ENCODE assay signal across 10 cellular contexts in genomic region chr6:29617782-29618557, GRCh38. TPM values are rescaled to one million over a fixed set of nuclear protein-coding genes. Genes with fewer than 3 reads are reported as not detected.
DNase-seq lines count a peak whose midpoint lies in the region; ATAC-seq, FAIRE-seq and TF ChIP-seq lines count a peak whose summit lies in the region.
"Had no signal": no experiment of that assay in that cellular context is flagged by ENCODE, and none has a peak within 500 bp of the region (broad histone marks: within the 10 kb centered on the region; RNA-seq: fewer than 3 reads in every experiment).

No MANE protein-coding gene starts in this region.

- no peak overlapping the region for H3K27ac Mint-ChIP-seq in neural progenitor cell

- POLR2A ChIA-PET in GM12878 (lab: Charles Lee) = no interaction called here

- H3K4me2 ChIP-seq in Karpas-422 (ENCODE audit: low read depth, low read length, poor library complexity, severe bottlenecking) = no peak overlapping the region
- no peak overlapping the region for H3K4me2 ChIP-seq in GM12878 (ENCODE audit: control insufficient read depth, insufficient read depth)
- H3K4me2 ChIP-seq in neural progenitor cell = no peak overlapping the region

- WGBS in GM12878 (ENCODE audit: insufficient coverage, insufficient replicate concordance, low lambda C conversion rate, missing lambda C conversion rate) = 70% methylated on average over 8 of the region's 8 CpGs

- H4K20me1 ChIP-seq in Karpas-422 (ENCODE audit: insufficient read depth, low read depth, low read length) (no peaks in the 10 kb centered on the region), GM12878 (ENCODE audit: control insufficient read depth, insufficient read depth) (no peaks in the 10 kb centered on the region), neural progenitor cell (ENCODE audit: low read depth) (peaks cover 48% of the 10 kb centered on the region)

- no TSS peak for BruUV-seq in GM12878 (replicated peaks; lab: Mats Ljungman, UMichigan)

- intact Hi-C loops in GM12878 (cut with micrococcal nuclease; ENCODE audit: unreplicated experiment) = no loop called here

- H3K27me3 ChIP-seq in Karpas-422 (ENCODE audit: low read length) (no peaks in the 10 kb centered on the region), GM12878 (replicated peaks in 1 of 2; ENCODE audit: control insufficient read depth in 2 of 2, insufficient read depth in 2 of 2, low read length in 1 of 2) (no peaks in the 10 kb centered on the region), neural progenitor cell (no peaks in the 10 kb centered on the region)
- H3K27me3 ChIP-seq: right atrium auricular region had no signal

- SMC1A ChIA-PET in GM12878 (lab: Charles Lee; ENCODE audit: uncharacterized antibody, unreplicated experiment) = no interaction called here

- no peaks in the 10 kb centered on the region for H3K27me3 Mint-ChIP-seq in neural progenitor cell (ENCODE audit: insufficient read depth, low read depth)

- no peaks in the 10 kb centered on the region for H3K9me2 ChIP-seq in Karpas-422 (replicated peaks; ENCODE audit: insufficient read depth, low read length)

- H3K27ac ChIP-seq in Karpas-422 (ENCODE audit: low read length) (no peak overlapping the region), GM12878 (ENCODE audit: control insufficient read depth, insufficient read depth) (no peak overlapping the region), neural progenitor cell (no peak overlapping the region)
- H3K27ac ChIP-seq: right atrium auricular region had no signal

- H3K9me3 ChIP-seq in Karpas-422 (ENCODE audit: low read length) (no peaks in the 10 kb centered on the region), GM12878 (replicated peaks; ENCODE audit: control insufficient read depth, insufficient read depth, low read length) (no peaks in the 10 kb centered on the region), neural progenitor cell (ENCODE audit: low read depth) (no peaks in the 10 kb centered on the region)
- H3K9me3 ChIP-seq: right atrium auricular region had no signal

- H3K79me2 ChIP-seq in Karpas-422 (ENCODE audit: low read length) = no peaks in the 10 kb centered on the region
- H3K79me2 ChIP-seq in GM12878 (ENCODE audit: control insufficient read depth, insufficient read depth, low read length) = no peaks in the 10 kb centered on the region
- H3K79me2 ChIP-seq in neural progenitor cell (ENCODE audit: low read depth) = peaks cover 6% of the 10 kb centered on the region

- no peak for TF ChIP-seq RAD21 in GM12878 (IDR thresholded peaks at IDR 0.05; ENCODE audit: insufficient read depth, low read depth, low read length)

- TF ChIP-seq EP300 in GM12878 (IDR thresholded peaks at IDR 0.05; ENCODE audit: borderline replicate concordance in 1 of 2, control insufficient read depth in 1 of 2, low read depth in 2 of 2, low read length in 2 of 2) = no peak

- H3K4me3 Mint-ChIP-seq in neural progenitor cell = no peak overlapping the region

- peaks cover 51% of the 10 kb centered on the region for H3K36me3 Mint-ChIP-seq in neural progenitor cell

- FAIRE-seq in GM12878 (lab: Jason Lieb, UNC) = no peak
- FAIRE-seq: astrocyte had no signal

- CTCF ChIA-PET in GM12878 (lab: Yijun Ruan, JAX) = interaction anchor here (0.9 to 1.0 kb wide), 3 partner anchors 22 to 35 kb away, joined by 3 to 4 read pairs (median 3); no protein-coding TSS in a partner anchor

- no peaks in the 10 kb centered on the region for H3K36me3 ChIP-seq in Karpas-422 (ENCODE audit: insufficient read depth, low read length)
- no peaks in the 10 kb centered on the region; a peak in 1 of 4 replicates for H3K36me3 ChIP-seq in GM12878 (ENCODE audit: control insufficient read depth in 2 of 2, insufficient read depth in 2 of 2, low read length in 1 of 2)
- H3K36me3 ChIP-seq in neural progenitor cell = peaks cover 11% of the 10 kb centered on the region

- H3K4me3 ChIP-seq in GM12864 (ENCODE audit: low read depth, low read length) (no peak overlapping the region), Karpas-422 (ENCODE audit: low read length) (no peak overlapping the region), GM12878 (no peak overlapping the region), neural progenitor cell (no peak overlapping the region)
- H3K4me3 ChIP-seq: right atrium auricular region had no signal

- TF ChIP-seq POLR2A in GM12878 (IDR thresholded peaks at IDR 0.05; ENCODE audit: low read depth, low read length) = no peak

- in situ Hi-C loops in GM12878 (cut with MboI) = no loop called here

- no peak overlapping the region for H3K9ac ChIP-seq in Karpas-422 (ENCODE audit: low read length)
- H3K9ac ChIP-seq in GM12878 (ENCODE audit: control insufficient read depth, insufficient read depth, low read length) = no peak overlapping the region
- H3K9ac ChIP-seq in neural progenitor cell = no peak overlapping the region

- peak; percentile 51 for TF ChIP-seq CTCF in GM12864 (IDR thresholded peaks at IDR 0.05; ENCODE audit: low read depth, low read length, missing control alignments)
- TF ChIP-seq CTCF in GM12878 (IDR thresholded peaks at IDR 0.05 in 2 of 3, conservative IDR thresholded peaks at IDR 0.05 in 1 of 3; ENCODE audit: control insufficient read depth in 2 of 3, extremely low read depth in 1 of 3, insufficient read depth in 1 of 3, low read depth in 3 of 3, low read length in 3 of 3) = peak; percentile 26 to 43 (median 41); a peak in 3 of 6 replicates
- peak; percentile 44 for TF ChIP-seq CTCF in neural progenitor cell (IDR thresholded peaks at IDR 0.05)

- DNase-seq in GM12864 (ENCODE audit: low read depth) = no peak
- DNase-seq in Karpas-422 = peak; percentile 61
- no peak for DNase-seq in GM12878 (ENCODE audit: low read depth, low spot score)
- no peak for DNase-seq in neural progenitor cell (ENCODE audit: low spot score)
- no peak for DNase-seq in A172 (ENCODE audit: low spot score)
- DNase-seq in kidney glomerular epithelial cell (lab: John Stamatoyannopoulos, UW) = no peak
- DNase-seq: T1000 had no signal

- H3K4me1 ChIP-seq in Karpas-422 (ENCODE audit: low read length) (no peaks in the 10 kb centered on the region), GM12878 (ENCODE audit: control insufficient read depth, insufficient read depth, low read length) (no peaks in the 10 kb centered on the region), neural progenitor cell (peaks cover 12% of the 10 kb centered on the region)
- H3K4me1 ChIP-seq: right atrium auricular region had no signal

- ATAC-seq in GM12878 = peak; percentile 75
- no peak for ATAC-seq in HG03571 (IDR thresholded peaks at IDR 0.05; ENCODE audit: unreplicated experiment)

- RAD21 ChIA-PET in GM12878 (lab: Charles Lee; ENCODE audit: unreplicated experiment) = no interaction called here

- peaks cover 36% of the 10 kb centered on the region for H3K4me1 Mint-ChIP-seq in neural progenitor cell

- H2AFZ ChIP-seq in Karpas-422 (ENCODE audit: low read length) = no peak overlapping the region
- no peak overlapping the region for H2AFZ ChIP-seq in GM12878 (ENCODE audit: control insufficient read depth, low read depth, low read length)
- H2AFZ ChIP-seq in neural progenitor cell (replicated peaks) = no peak overlapping the region

- no peaks in the 10 kb centered on the region for H3K9me3 Mint-ChIP-seq in neural progenitor cell

- H3F3A ChIP-seq in neural progenitor cell (ENCODE audit: low read depth) = peaks cover 10% of the 10 kb centered on the region

RNA-seq across cellular contexts. Expression of gene GABBR1, which starts 15.0 kb away (rescaled TPM):
- 9.9 and 10.5 TPM in 2 replicates for total RNA-seq in Karpas-422 (2014; rRNA removed; shearing (Covaris generic); ENCODE audit: low replicate concordance)
- total RNA-seq in GM12878 (2013; cell fraction: nucleolus; rRNA removed) = 7.9 and 10.2 TPM in 2 replicates
- 0.76 and 1.6 TPM in 2 replicates for total RNA-seq in GM12878 (2014; rRNA removed)
- total RNA-seq in GM12878 (2014; rRNA removed; fragmentation: Illumina TruSeq; extraction: Trizol) = 1.2 and 1.7 TPM in 2 replicates
- 5.2 and 5.3 TPM in 2 replicates for total RNA-seq in GM12878 (2021)
- 4.5 TPM for polyA plus RNA-seq in GM12878 (2011; ENCODE audit: low read depth)
- polyA plus RNA-seq in GM12878 (2011; rRNA removed) = 0.27 and 0.90 TPM in 2 replicates
- 0.24 and 0.43 TPM in 2 replicates for polyA plus RNA-seq in GM12878 (2011; cell fraction: cytosol; rRNA removed)
- 4.7 and 5.7 TPM in 2 replicates for polyA plus RNA-seq in GM12878 (2011; cell fraction: nucleus; rRNA removed)
- polyA plus RNA-seq in GM12878 (2012) = 7.2 and 8.0 TPM in 2 replicates
- polyA plus RNA-seq in GM12878 (2014; fragmentation: Illumina TruSeq; extraction: Trizol) = 3.9 and 4.2 TPM in 2 replicates
- under 1 TPM; 0.11 to 0.37 TPM for polyA plus RNA-seq in GM12878 (2014; fragmentation: Nextera tagmentation; extraction: Ambion mirVana)
- 4.7 and 5.6 TPM in 2 replicates for polyA plus RNA-seq in GM12878 (2014; rRNA removed)
- under 1 TPM; 0.50 to 0.86 TPM for polyA plus RNA-seq in GM12878 (2016; fragmentation: Nextera tagmentation; extraction: Ambion mirVana)
- 0.15 and 0.52 TPM in 2 replicates for polyA minus RNA-seq in GM12878 (2011; rRNA and poly(A)+ RNA removed)
- polyA minus RNA-seq in GM12878 (2011; cell fraction: cytosol; rRNA and poly(A)+ RNA removed) = not detected in 2 replicates
- polyA minus RNA-seq in GM12878 (2011; cell fraction: nucleus; rRNA and poly(A)+ RNA removed) = 0.60 and 1.2 TPM in 2 replicates
- total RNA-seq in neural progenitor cell (ENCODE audit: low replicate concordance) = 25.4 and 37.4 TPM in 2 replicates
- 1.3 and 4.4 TPM in 2 replicates for total RNA-seq in A172 (2014; rRNA removed; shearing (Covaris generic))

RNA-seq across cellular contexts. Expression of gene OR2H2, which starts 33.0 kb away (rescaled TPM):
- not detected in 2 replicates for total RNA-seq in Karpas-422 (2014; rRNA removed; shearing (Covaris generic); ENCODE audit: low replicate concordance)
- total RNA-seq in GM12878 (2013; cell fraction: nucleolus; rRNA removed) = not detected in 2 replicates
- not detected in 2 replicates for total RNA-seq in GM12878 (2014; rRNA removed)
- not detected in 2 replicates for total RNA-seq in GM12878 (2014; rRNA removed; fragmentation: Illumina TruSeq; extraction: Trizol)
- not detected in 2 replicates for total RNA-seq in GM12878 (2021)
- not detected for polyA plus RNA-seq in GM12878 (2011; ENCODE audit: low read depth)
- not detected in 2 replicates for polyA plus RNA-seq in GM12878 (2011; rRNA removed)
- not detected in 2 replicates for polyA plus RNA-seq in GM12878 (2011; cell fraction: cytosol; rRNA removed)
- not detected in 2 replicates for polyA plus RNA-seq in GM12878 (2011; cell fraction: nucleus; rRNA removed)
- not detected in 2 replicates for polyA plus RNA-seq in GM12878 (2012)
- polyA plus RNA-seq in GM12878 (2014; fragmentation: Illumina TruSeq; extraction: Trizol) = not detected in 2 replicates
- not detected for polyA plus RNA-seq in GM12878 (2014; fragmentation: Nextera tagmentation; extraction: Ambion mirVana)
- not detected in 2 replicates for polyA plus RNA-seq in GM12878 (2014; rRNA removed)
- not detected for polyA plus RNA-seq in GM12878 (2016; fragmentation: Nextera tagmentation; extraction: Ambion mirVana)
- not detected in 2 replicates for polyA minus RNA-seq in GM12878 (2011; rRNA and poly(A)+ RNA removed)
- not detected in 2 replicates for polyA minus RNA-seq in GM12878 (2011; cell fraction: cytosol; rRNA and poly(A)+ RNA removed)
- not detected in 2 replicates for polyA minus RNA-seq in GM12878 (2011; cell fraction: nucleus; rRNA and poly(A)+ RNA removed)
- not detected in 2 replicates for total RNA-seq in neural progenitor cell (ENCODE audit: low replicate concordance)
- not detected in 2 replicates for total RNA-seq in A172 (2014; rRNA removed; shearing (Covaris generic))
- total RNA-seq: astrocyte, right atrium auricular region had no signal

RNA-seq across cellular contexts. Expression of gene MOG, which starts 38.9 kb away (rescaled TPM):
- total RNA-seq in Karpas-422 (2014; rRNA removed; shearing (Covaris generic); ENCODE audit: low replicate concordance) = not detected in 2 replicates
- not detected in 2 replicates for total RNA-seq in GM12878 (2013; cell fraction: nucleolus; rRNA removed)
- total RNA-seq in GM12878 (2014; rRNA removed) (not detected in 2 replicates), GM12878 (2014; rRNA removed; fragmentation: Illumina TruSeq; extraction: Trizol) (not detected in 2 replicates), GM12878 (2021) (not detected in 2 replicates), neural progenitor cell (ENCODE audit: low replicate concordance) (not detected in 2 replicates)
- polyA plus RNA-seq in GM12878 (2011; ENCODE audit: low read depth) = not detected
- polyA plus RNA-seq in GM12878 (2011; rRNA removed) (not detected in 2 replicates), GM12878 (2014; fragmentation: Illumina TruSeq; extraction: Trizol) (0.30 TPM in 1 of 2 replicates, not detected in the other), GM12878 (2014; fragmentation: Nextera tagmentation; extraction: Ambion mirVana) (not detected), GM12878 (2014; rRNA removed) (not detected in 2 replicates), GM12878 (2016; fragmentation: Nextera tagmentation; extraction: Ambion mirVana) (not detected)
- polyA plus RNA-seq in GM12878 (2011; cell fraction: cytosol; rRNA removed) = not detected in 2 replicates
- polyA plus RNA-seq in GM12878 (2011; cell fraction: nucleus; rRNA removed) = not detected in 2 replicates
- polyA plus RNA-seq in GM12878 (2012) = 0.11 and 0.20 TPM in 2 replicates
- polyA minus RNA-seq in GM12878 (2011; rRNA and poly(A)+ RNA removed) = not detected in 2 replicates
- not detected in 2 replicates for polyA minus RNA-seq in GM12878 (2011; cell fraction: cytosol; rRNA and poly(A)+ RNA removed)
- polyA minus RNA-seq in GM12878 (2011; cell fraction: nucleus; rRNA and poly(A)+ RNA removed) = not detected in 2 replicates
- not detected in 2 replicates for total RNA-seq in A172 (2014; rRNA removed; shearing (Covaris generic))
- total RNA-seq: astrocyte had no signal

RNA-seq across cellular contexts. Expression of gene UBD, which starts 58.4 kb away (rescaled TPM):
- total RNA-seq in Karpas-422 (2014; rRNA removed; shearing (Covaris generic); ENCODE audit: low replicate concordance) = not detected in 2 replicates
- total RNA-seq in GM12878 (2013; cell fraction: nucleolus; rRNA removed) = 1.8 and 2.0 TPM in 2 replicates
- 31.8 and 40.4 TPM in 2 replicates for total RNA-seq in GM12878 (2014; rRNA removed)
- 52.9 and 54.3 TPM in 2 replicates for total RNA-seq in GM12878 (2014; rRNA removed; fragmentation: Illumina TruSeq; extraction: Trizol)
- 23.4 and 24.6 TPM in 2 replicates for total RNA-seq in GM12878 (2021)
- 28.2 TPM for polyA plus RNA-seq in GM12878 (2011; ENCODE audit: low read depth)
- polyA plus RNA-seq in GM12878 (2011; rRNA removed) = 101 and 121 TPM in 2 replicates
- 49.1 and 49.8 TPM in 2 replicates for polyA plus RNA-seq in GM12878 (2011; cell fraction: cytosol; rRNA removed)
- 27.6 and 27.7 TPM in 2 replicates for polyA plus RNA-seq in GM12878 (2011; cell fraction: nucleus; rRNA removed)
- 14.0 and 25.2 TPM in 2 replicates for polyA plus RNA-seq in GM12878 (2012)
- 51.0 and 68.3 TPM in 2 replicates for polyA plus RNA-seq in GM12878 (2014; fragmentation: Illumina TruSeq; extraction: Trizol)
- polyA plus RNA-seq in GM12878 (2014; fragmentation: Nextera tagmentation; extraction: Ambion mirVana) = 10 to 100 TPM; 28.6 to 39.6 TPM
- 35.6 and 42.5 TPM in 2 replicates for polyA plus RNA-seq in GM12878 (2014; rRNA removed)
- polyA plus RNA-seq in GM12878 (2016; fragmentation: Nextera tagmentation; extraction: Ambion mirVana) = 10 to 100 TPM; 24.3 to 28.4 TPM
- 30.5 and 35.5 TPM in 2 replicates for polyA minus RNA-seq in GM12878 (2011; rRNA and poly(A)+ RNA removed)
- 6.4 and 8.9 TPM in 2 replicates for polyA minus RNA-seq in GM12878 (2011; cell fraction: cytosol; rRNA and poly(A)+ RNA removed)
- 4.6 and 6.0 TPM in 2 replicates for polyA minus RNA-seq in GM12878 (2011; cell fraction: nucleus; rRNA and poly(A)+ RNA removed)
- total RNA-seq in neural progenitor cell (ENCODE audit: low replicate concordance) = not detected in 2 replicates
- total RNA-seq in A172 (2014; rRNA removed; shearing (Covaris generic)) = not detected in 2 replicates
- total RNA-seq: right atrium auricular region had no signal
